ENCODE assay signal across 18 cellular contexts in genomic region chrX:148995661-148996060, GRCh38.
"Had no signal": no experiment of that assay in that cellular context is flagged by ENCODE, and none has a peak within 500 bp of the region (broad histone marks: within the 10 kb centered on the region; RNA-seq: fewer than 3 reads in every experiment).

No MANE protein-coding gene starts in this region.

- H3K9ac ChIP-seq: neural progenitor cell had no signal

- H2AFZ ChIP-seq: neural progenitor cell had no signal

- DNase-seq: effector memory CD8-positive, alpha-beta T cell; erythroblast; foreskin melanocyte; head of caudate nucleus; hippocampal formation; kidney glomerular epithelial cell; mucosa of descending colon; nucleus accumbens; ovary; sigmoid colon; small intestine; stimulated activated CD4-positive, alpha-beta T cell treated with anti-CD3 and anti-CD28 coated beads, Interleukin-2, amount 100 ng/mL, for 48 hours; upper lobe of right lung had no signal

- H3K4me3 ChIP-seq: mucosa of descending colon, neural progenitor cell, ovary, right atrium auricular region, sigmoid colon, tibial nerve, upper lobe of right lung, vagina had no signal

- H3K27ac ChIP-seq: neural progenitor cell, ovary, right atrium auricular region, sigmoid colon, tibial nerve, upper lobe of right lung, vagina had no signal

- H3K4me2 ChIP-seq: neural progenitor cell had no signal

- H3K27me3 ChIP-seq: neural progenitor cell, ovary, right atrium auricular region, sigmoid colon, tibial nerve, upper lobe of right lung, vagina had no signal

- H3K9me3 ChIP-seq: mucosa of descending colon, ovary, right atrium auricular region, sigmoid colon, tibial nerve, upper lobe of right lung, vagina had no signal

- H3K36me3 ChIP-seq: neural progenitor cell, ovary, right atrium auricular region, sigmoid colon, tibial nerve, upper lobe of right lung, vagina had no signal

- H3K4me1 ChIP-seq: neural progenitor cell, right atrium auricular region, sigmoid colon, tibial nerve, upper lobe of right lung, vagina had no signal

- ATAC-seq: effector memory CD8-positive, alpha-beta T cell; mucosa of descending colon; stimulated activated memory B cell treated with anti-CD40 and anti-IgM and Interleukin-4, amounts not matched to agents 10 μg/mL and 1 μg/mL and 100 μg/mL, for 72 hours; upper lobe of right lung had no signal
